In the genomic region with DNA sequence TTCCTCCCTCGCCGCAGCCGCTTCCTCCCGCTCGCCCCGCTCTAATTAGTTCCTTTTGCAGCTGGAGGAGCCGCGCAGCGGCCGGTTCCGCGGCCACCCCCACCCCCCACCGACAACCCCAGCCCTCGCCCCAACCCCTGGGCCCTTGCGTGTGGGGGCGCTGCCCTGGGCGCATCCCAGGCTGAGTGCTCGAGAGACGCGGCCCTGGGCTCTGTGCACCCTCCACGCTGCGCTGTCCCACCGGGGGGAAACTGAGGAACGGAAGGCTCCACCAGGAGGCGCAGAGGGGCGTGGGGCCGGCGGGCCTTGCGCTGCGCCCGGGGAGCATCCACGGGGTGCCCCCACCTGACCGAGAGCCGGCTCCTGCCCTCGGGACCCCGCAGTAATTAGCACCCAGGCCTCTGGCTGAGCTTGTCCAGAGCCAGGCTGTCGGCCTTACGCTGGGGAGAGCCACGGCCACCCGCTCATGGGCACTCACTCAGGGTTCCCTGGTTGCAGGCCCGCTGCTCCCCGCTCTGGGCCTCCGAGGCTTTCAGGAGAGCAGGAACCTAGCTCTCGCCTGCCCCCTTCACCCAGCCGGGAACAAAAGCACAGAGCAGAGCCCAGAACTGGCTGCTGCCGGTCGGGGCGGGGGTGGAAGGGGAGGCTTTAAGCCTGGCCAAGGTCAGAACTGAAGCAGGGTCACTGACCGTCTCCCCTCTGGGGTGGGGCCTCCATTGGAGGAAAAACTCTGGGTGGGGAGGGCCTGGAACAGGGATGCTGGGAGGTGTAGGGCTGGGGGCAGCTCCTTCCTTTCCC, we compare ENCODE assay signal across 1 cellular context.
A peak's percentile ranks its signal among the peaks of the same experiment; 100 is the strongest.
TF ChIP-seq lines count a peak whose summit lies in the region.

No MANE protein-coding gene starts in this region.

TF ChIP-seq in HepG2, 621 proteins besides CTCF, POLR2A, EP300 and RAD21 (continued from another document and continues in another):
- TF ChIP-seq, protein P1, sequence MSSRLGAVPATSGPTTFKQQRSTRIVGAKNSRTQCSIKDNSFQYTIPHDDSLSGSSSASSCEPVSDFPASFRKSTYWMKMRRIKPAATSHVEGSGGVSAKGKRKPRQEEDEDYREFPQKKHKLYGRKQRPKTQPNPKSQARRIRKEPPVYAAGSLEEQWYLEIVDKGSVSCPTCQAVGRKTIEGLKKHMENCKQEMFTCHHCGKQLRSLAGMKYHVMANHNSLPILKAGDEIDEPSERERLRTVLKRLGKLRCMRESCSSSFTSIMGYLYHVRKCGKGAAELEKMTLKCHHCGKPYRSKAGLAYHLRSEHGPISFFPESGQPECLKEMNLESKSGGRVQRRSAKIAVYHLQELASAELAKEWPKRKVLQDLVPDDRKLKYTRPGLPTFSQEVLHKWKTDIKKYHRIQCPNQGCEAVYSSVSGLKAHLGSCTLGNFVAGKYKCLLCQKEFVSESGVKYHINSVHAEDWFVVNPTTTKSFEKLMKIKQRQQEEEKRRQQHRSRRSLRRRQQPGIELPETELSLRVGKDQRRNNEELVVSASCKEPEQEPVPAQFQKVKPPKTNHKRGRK (CRISPR knock-in tag; IDR thresholded peaks at IDR 0.05) = no peak
- peak; percentile 53 for TF ChIP-seq BCL6 (CRISPR knock-in tag; IDR thresholded peaks at IDR 0.05)
- TF ChIP-seq KDM4B (CRISPR knock-in tag; IDR thresholded peaks at IDR 0.05) = peak; percentile 80; the same call in 1 of the 2 replicates
- 0 out of 2 replicates have a peak, but pooled peaks have one; percentile 35 for TF ChIP-seq ZSCAN9 (CRISPR knock-in tag; IDR thresholded peaks at IDR 0.05; ENCODE audit: borderline replicate concordance)
- peak; percentile 43 for TF ChIP-seq CEBPG (CRISPR knock-in tag; IDR thresholded peaks at IDR 0.05)
- TF ChIP-seq GATAD2A (CRISPR knock-in tag; IDR thresholded peaks at IDR 0.05) = peak; percentile 73
- no peak for TF ChIP-seq CBX1 (IDR thresholded peaks at IDR 0.05; ENCODE audit: low read depth)
- peak; percentile 36; the same call in 1 of the 2 replicates for TF ChIP-seq NFKB2 (CRISPR knock-in tag; IDR thresholded peaks at IDR 0.05; ENCODE audit: borderline replicate concordance)
- TF ChIP-seq ZNF572 (CRISPR knock-in tag; IDR thresholded peaks at IDR 0.05) = no peak
- peak; percentile 38; the same call in 1 of the 2 replicates for TF ChIP-seq ZNF607 (CRISPR knock-in tag; IDR thresholded peaks at IDR 0.05; ENCODE audit: borderline replicate concordance)
- no peak for TF ChIP-seq ATM (IDR thresholded peaks at IDR 0.05; ENCODE audit: borderline replicate concordance)
- peak; percentile 67 for TF ChIP-seq NR2F6 (IDR thresholded peaks at IDR 0.05)
- TF ChIP-seq NR2F6 (CRISPR knock-in tag; IDR thresholded peaks at IDR 0.05) = peak; percentile 80
- peak; percentile 59; the same call in 1 of the 2 replicates for TF ChIP-seq PHF21A (CRISPR knock-in tag; IDR thresholded peaks at IDR 0.05)
- 0 out of 2 replicates have a peak, but pooled peaks have one; percentile 14 for TF ChIP-seq ZNF44 (CRISPR knock-in tag; IDR thresholded peaks at IDR 0.05)
- no peak for TF ChIP-seq POLR2AphosphoS2 (IDR thresholded peaks at IDR 0.05; ENCODE audit: low read depth, low read length)
- peak; percentile 77 for TF ChIP-seq RBM39 (IDR thresholded peaks at IDR 0.05; ENCODE audit: low read depth, low read length, poor library complexity, severe bottlenecking)
- no peak for TF ChIP-seq TRIM24 (CRISPR knock-in tag; IDR thresholded peaks at IDR 0.05)
- TF ChIP-seq MIXL1 (CRISPR knock-in tag; IDR thresholded peaks at IDR 0.05) = peak; percentile 51; the same call in 1 of the 2 replicates
- TF ChIP-seq, protein P2, sequence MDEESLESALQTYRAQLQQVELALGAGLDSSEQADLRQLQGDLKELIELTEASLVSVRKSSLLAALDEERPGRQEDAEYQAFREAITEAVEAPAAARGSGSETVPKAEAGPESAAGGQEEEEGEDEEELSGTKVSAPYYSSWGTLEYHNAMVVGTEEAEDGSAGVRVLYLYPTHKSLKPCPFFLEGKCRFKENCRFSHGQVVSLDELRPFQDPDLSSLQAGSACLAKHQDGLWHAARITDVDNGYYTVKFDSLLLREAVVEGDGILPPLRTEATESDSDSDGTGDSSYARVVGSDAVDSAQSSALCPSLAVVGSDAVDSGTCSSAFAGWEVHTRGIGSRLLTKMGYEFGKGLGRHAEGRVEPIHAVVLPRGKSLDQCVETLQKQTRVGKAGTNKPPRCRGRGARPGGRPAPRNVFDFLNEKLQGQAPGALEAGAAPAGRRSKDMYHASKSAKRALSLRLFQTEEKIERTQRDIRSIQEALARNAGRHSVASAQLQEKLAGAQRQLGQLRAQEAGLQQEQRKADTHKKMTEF (CRISPR knock-in tag; IDR thresholded peaks at IDR 0.05) = peak; percentile 77
- TF ChIP-seq CCAR2 (optimal IDR thresholded peaks at IDR 0.05; ENCODE audit: low read depth, low read length) = no peak
- TF ChIP-seq TCF7 (IDR thresholded peaks at IDR 0.05; ENCODE audit: low read depth) = no peak
- 0 out of 2 replicates have a peak, but pooled peaks have one; percentile 42 for TF ChIP-seq KLF9 (CRISPR knock-in tag; IDR thresholded peaks at IDR 0.05; ENCODE audit: low read depth)
- peak; percentile 75 for TF ChIP-seq KDM5B (CRISPR knock-in tag; IDR thresholded peaks at IDR 0.05; ENCODE audit: borderline replicate concordance)
- TF ChIP-seq, protein P3, sequence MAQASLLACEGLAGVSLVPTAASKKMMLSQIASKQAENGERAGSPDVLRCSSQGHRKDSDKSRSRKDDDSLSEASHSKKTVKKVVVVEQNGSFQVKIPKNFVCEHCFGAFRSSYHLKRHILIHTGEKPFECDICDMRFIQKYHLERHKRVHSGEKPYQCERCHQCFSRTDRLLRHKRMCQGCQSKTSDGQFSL (CRISPR knock-in tag; IDR thresholded peaks at IDR 0.05) = peak; percentile 68
- TF ChIP-seq ZNF713 (CRISPR knock-in tag; IDR thresholded peaks at IDR 0.05) = no peak
- TF ChIP-seq DPF2 (CRISPR knock-in tag; IDR thresholded peaks at IDR 0.05; ENCODE audit: borderline replicate concordance, low read depth) = no peak
- no peak for TF ChIP-seq ETS1 (CRISPR knock-in tag; IDR thresholded peaks at IDR 0.05)
- TF ChIP-seq, protein P4, sequence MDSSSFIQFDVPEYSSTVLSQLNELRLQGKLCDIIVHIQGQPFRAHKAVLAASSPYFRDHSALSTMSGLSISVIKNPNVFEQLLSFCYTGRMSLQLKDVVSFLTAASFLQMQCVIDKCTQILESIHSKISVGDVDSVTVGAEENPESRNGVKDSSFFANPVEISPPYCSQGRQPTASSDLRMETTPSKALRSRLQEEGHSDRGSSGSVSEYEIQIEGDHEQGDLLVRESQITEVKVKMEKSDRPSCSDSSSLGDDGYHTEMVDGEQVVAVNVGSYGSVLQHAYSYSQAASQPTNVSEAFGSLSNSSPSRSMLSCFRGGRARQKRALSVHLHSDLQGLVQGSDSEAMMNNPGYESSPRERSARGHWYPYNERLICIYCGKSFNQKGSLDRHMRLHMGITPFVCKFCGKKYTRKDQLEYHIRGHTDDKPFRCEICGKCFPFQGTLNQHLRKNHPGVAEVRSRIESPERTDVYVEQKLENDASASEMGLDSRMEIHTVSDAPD (CRISPR knock-in tag; IDR thresholded peaks at IDR 0.05) = no peak
- TF ChIP-seq ZNF691 (CRISPR knock-in tag; IDR thresholded peaks at IDR 0.05; ENCODE audit: borderline replicate concordance, low read depth) = peak; percentile 71; the same call in 1 of the 2 replicates
- peak; percentile 62 for TF ChIP-seq HNF4A (CRISPR knock-in tag; IDR thresholded peaks at IDR 0.05)
- TF ChIP-seq ZNF317 (CRISPR knock-in tag; IDR thresholded peaks at IDR 0.05) = peak; percentile 57; the same call in 1 of the 2 replicates
- no peak for TF ChIP-seq ZNF124 (CRISPR knock-in tag; IDR thresholded peaks at IDR 0.05)
- no peak for TF ChIP-seq FOXO1 (CRISPR knock-in tag; IDR thresholded peaks at IDR 0.05)
- TF ChIP-seq ZNF770 (CRISPR knock-in tag; IDR thresholded peaks at IDR 0.05) = peak; percentile 64
- TF ChIP-seq, protein P5, sequence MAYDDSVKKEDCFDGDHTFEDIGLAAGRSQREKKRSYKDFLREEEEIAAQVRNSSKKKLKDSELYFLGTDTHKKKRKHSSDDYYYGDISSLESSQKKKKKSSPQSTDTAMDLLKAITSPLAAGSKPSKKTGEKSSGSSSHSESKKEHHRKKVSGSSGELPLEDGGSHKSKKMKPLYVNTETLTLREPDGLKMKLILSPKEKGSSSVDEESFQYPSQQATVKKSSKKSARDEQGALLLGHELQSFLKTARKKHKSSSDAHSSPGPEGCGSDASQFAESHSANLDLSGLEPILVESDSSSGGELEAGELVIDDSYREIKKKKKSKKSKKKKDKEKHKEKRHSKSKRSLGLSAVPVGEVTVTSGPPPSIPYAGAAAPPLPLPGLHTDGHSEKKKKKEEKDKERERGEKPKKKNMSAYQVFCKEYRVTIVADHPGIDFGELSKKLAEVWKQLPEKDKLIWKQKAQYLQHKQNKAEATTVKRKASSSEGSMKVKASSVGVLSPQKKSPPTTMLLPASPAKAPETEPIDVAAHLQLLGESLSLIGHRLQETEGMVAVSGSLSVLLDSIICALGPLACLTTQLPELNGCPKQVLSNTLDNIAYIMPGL (CRISPR knock-in tag; IDR thresholded peaks at IDR 0.05; ENCODE audit: borderline replicate concordance in 1 of 2, low read depth in 1 of 2) = peak; percentile 98 to 99
- TF ChIP-seq, protein P6, sequence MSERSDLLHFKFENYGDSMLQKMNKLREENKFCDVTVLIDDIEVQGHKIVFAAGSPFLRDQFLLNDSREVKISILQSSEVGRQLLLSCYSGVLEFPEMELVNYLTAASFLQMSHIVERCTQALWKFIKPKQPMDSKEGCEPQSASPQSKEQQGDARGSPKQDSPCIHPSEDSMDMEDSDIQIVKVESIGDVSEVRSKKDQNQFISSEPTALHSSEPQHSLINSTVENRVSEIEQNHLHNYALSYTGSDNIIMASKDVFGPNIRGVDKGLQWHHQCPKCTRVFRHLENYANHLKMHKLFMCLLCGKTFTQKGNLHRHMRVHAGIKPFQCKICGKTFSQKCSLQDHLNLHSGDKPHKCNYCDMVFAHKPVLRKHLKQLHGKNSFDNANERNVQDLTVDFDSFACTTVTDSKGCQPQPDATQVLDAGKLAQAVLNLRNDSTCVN (CRISPR knock-in tag; IDR thresholded peaks at IDR 0.05; ENCODE audit: borderline replicate concordance) = no peak
- TF ChIP-seq ZC3H13 (CRISPR knock-in tag; IDR thresholded peaks at IDR 0.05) = no peak
- TF ChIP-seq ZNF432 (CRISPR knock-in tag; IDR thresholded peaks at IDR 0.05; ENCODE audit: borderline replicate concordance) = no peak
- TF ChIP-seq, protein P7, sequence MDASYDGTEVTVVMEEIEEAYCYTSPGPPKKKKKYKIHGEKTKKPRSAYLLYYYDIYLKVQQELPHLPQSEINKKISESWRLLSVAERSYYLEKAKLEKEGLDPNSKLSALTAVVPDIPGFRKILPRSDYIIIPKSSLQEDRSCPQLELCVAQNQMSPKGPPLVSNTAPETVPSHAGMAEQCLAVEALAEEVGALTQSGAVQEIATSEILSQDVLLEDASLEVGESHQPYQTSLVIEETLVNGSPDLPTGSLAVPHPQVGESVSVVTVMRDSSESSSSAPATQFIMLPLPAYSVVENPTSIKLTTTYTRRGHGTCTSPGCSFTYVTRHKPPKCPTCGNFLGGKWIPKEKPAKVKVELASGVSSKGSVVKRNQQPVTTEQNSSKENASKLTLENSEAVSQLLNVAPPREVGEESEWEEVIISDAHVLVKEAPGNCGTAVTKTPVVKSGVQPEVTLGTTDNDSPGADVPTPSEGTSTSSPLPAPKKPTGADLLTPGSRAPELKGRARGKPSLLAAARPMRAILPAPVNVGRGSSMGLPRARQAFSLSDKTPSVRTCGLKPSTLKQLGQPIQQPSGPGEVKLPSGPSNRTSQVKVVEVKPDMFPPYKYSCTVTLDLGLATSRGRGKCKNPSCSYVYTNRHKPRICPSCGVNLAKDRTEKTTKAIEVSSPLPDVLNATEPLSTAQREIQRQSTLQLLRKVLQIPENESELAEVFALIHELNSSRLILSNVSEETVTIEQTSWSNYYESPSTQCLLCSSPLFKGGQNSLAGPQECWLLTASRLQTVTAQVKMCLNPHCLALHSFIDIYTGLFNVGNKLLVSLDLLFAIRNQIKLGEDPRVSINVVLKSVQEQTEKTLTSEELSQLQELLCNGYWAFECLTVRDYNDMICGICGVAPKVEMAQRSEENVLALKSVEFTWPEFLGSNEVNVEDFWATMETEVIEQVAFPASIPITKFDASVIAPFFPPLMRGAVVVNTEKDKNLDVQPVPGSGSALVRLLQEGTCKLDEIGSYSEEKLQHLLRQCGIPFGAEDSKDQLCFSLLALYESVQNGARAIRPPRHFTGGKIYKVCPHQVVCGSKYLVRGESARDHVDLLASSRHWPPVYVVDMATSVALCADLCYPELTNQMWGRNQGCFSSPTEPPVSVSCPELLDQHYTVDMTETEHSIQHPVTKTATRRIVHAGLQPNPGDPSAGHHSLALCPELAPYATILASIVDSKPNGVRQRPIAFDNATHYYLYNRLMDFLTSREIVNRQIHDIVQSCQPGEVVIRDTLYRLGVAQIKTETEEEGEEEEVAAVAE (CRISPR knock-in tag; IDR thresholded peaks at IDR 0.05; ENCODE audit: borderline replicate concordance) = peak; percentile 35; the same call in 1 of the 2 replicates
